In the genomic region with DNA sequence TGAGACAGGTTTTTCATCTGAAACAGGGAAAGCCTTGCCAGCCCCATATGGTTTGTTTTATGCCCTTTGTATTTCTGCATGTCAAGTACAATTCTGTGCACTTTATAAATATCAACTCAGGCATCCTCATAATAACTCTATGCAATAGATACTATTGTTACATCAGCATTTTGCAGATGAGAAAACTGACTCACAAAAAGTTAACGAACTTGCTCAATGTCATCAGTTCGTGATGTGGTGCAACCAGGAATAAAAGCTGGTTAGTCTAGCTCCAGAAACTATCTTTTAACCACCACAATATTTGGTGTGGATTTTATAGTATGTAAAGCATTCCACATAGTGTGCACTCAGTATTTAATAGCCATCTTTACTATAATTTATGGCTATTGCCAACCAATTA, we compare ENCODE assay signal across 1 cellular context.
TF ChIP-seq lines count a peak whose summit lies in the region.

No MANE protein-coding gene starts in this region.

TF ChIP-seq in HCT116, 20 proteins besides CTCF, POLR2A, EP300 and RAD21:
- no peak for TF ChIP-seq ATF3 (IDR thresholded peaks at IDR 0.05)
- TF ChIP-seq CEBPB (IDR thresholded peaks at IDR 0.05; ENCODE audit: low read depth): no peak
